9 cellular contexts compared by ENCODE assay signal in the genomic region with DNA sequence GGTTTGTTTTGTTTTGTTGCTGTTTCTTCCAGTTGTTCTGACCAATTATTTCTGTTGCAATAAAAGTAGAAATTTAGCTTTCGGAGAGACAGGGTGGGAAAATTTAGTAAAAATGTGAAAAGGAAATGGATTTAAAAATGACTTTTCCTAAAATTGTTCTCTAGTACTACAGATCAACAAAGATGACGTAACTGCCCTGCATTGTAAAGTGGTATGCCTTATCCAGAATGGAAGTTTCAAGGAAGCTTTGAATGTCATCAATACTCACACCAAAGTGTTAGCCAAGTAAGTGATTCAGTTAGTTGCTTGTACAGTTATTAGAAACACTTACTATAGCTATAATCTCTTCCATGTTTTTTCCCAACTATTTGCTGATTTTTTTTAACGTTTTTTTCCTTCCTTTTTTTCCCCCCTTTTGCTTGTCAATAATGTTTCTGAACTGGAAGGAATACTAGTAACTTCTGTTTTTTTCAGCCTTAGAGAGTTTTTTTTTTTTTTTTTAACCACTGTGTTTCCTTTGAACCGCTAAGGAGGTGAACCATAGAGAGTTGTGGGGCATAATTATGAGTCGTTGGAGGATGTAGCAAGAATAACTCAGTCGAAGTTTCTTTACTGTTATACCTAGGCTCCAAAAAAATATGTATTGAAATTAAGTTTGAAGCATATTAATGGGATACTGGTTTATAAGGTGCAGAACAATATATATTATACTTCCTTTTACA. TPM values are rescaled to one million over a fixed set of nuclear protein-coding genes. Genes with fewer than 3 reads are reported as not detected.
DNase-seq lines count a peak whose midpoint lies in the region; ATAC-seq and TF ChIP-seq lines count a peak whose summit lies in the region.
"Had no signal": no experiment of that assay in that cellular context is flagged by ENCODE, and none has a peak within 500 bp of the region (broad histone marks: within the 10 kb centered on the region; RNA-seq: fewer than 3 reads in every experiment).

No MANE protein-coding gene starts in this region.

- ATAC-seq in HG03139 (IDR thresholded peaks at IDR 0.05; ENCODE audit: unreplicated experiment): no peak
- ATAC-seq in HG03025 (IDR thresholded peaks at IDR 0.05; ENCODE audit: low FRiP score, unreplicated experiment): no peak

- H3K36me3 Mint-ChIP-seq in activated T-cell treated with anti-CD3 and anti-CD28 coated beads, Interleukin-2, amount 50 U/mL, for 24 hours (ENCODE audit: low read depth): peaks cover 85% of the 10 kb centered on the region
- H3K36me3 Mint-ChIP-seq in endodermal cell (ENCODE audit: low read depth): peaks cover 44% of the 10 kb centered on the region

- H3K9me2 ChIP-seq in OCI-LY1 (ENCODE audit: low read depth, low read length): no peaks in the 10 kb centered on the region

- no peak for TF ChIP-seq CTCF in OCI-LY1 (IDR thresholded peaks at IDR 0.05; ENCODE audit: low read length)
- TF ChIP-seq CTCF in endodermal cell (conservative IDR thresholded peaks at IDR 0.05): no peak
- TF ChIP-seq CTCF in WERI-Rb-1 (IDR thresholded peaks at IDR 0.05; ENCODE audit: low read depth, low read length): no peak

- peaks cover 32% of the 10 kb centered on the region for H3K79me2 ChIP-seq in OCI-LY1 (ENCODE audit: insufficient read depth, low read length)

- peak overlapping the region; percentile 80 for H3K4me3 ChIP-seq in OCI-LY1 (ENCODE audit: low read depth, low read length, poor library complexity, severe bottlenecking)
- peak overlapping the region; percentile 95 for H3K4me3 ChIP-seq in endodermal cell (ENCODE audit: low read length)
- no peak overlapping the region for H3K4me3 ChIP-seq in skeletal muscle satellite cell (ENCODE audit: low read length)
- H3K4me3 ChIP-seq in WERI-Rb-1 (ENCODE audit: low read depth, low read length): no peak overlapping the region

- H3K36me3 ChIP-seq in OCI-LY1 (ENCODE audit: insufficient read depth, low read length) (peaks cover 51% of the 10 kb centered on the region), endodermal cell (ENCODE audit: control insufficient read depth, insufficient read depth, low read length) (peaks cover 47% of the 10 kb centered on the region), skeletal muscle satellite cell (ENCODE audit: insufficient read depth, low read length) (peaks cover 34% of the 10 kb centered on the region), WERI-Rb-1 (peaks cover 50% of the 10 kb centered on the region)

- peak overlapping the region; percentile 98 for H3K4me3 Mint-ChIP-seq in activated T-cell treated with anti-CD3 and anti-CD28 coated beads, Interleukin-2, amount 50 U/mL, for 24 hours
- H3K4me3 Mint-ChIP-seq in endodermal cell: peak overlapping the region; percentile 98

- 92 to 100% methylated on average over 1 to 6 of the region's 6 CpGs for WGBS in endodermal cell (ENCODE audit: insufficient coverage in 1 of 2, insufficient read length in 1 of 2), 2 experiments

- H3K4me1 ChIP-seq in OCI-LY1 (ENCODE audit: insufficient read depth, low read length, severe bottlenecking): peaks cover 33% of the 10 kb centered on the region
- H3K4me1 ChIP-seq in endodermal cell (ENCODE audit: control insufficient read depth, insufficient read depth, low read length): peaks cover 5% of the 10 kb centered on the region
- peaks cover 22% of the 10 kb centered on the region for H3K4me1 ChIP-seq in skeletal muscle satellite cell (ENCODE audit: control insufficient read depth, insufficient read depth, low read length)

- H3K27me3 ChIP-seq in OCI-LY1 (ENCODE audit: insufficient read depth, low read length): no peaks in the 10 kb centered on the region
- no peaks in the 10 kb centered on the region for H3K27me3 ChIP-seq in endodermal cell (ENCODE audit: control insufficient read depth, insufficient read depth, low read length, poor library complexity, severe bottlenecking)
- H3K27me3 ChIP-seq in skeletal muscle satellite cell (ENCODE audit: control insufficient read depth, insufficient read depth, low read length): no peaks in the 10 kb centered on the region
- no peaks in the 10 kb centered on the region for H3K27me3 ChIP-seq in WERI-Rb-1 (ENCODE audit: insufficient read depth, low read depth, severe bottlenecking)

- no peaks in the 10 kb centered on the region for H3K27me3 Mint-ChIP-seq in activated T-cell treated with anti-CD3 and anti-CD28 coated beads, Interleukin-2, amount 50 U/mL, for 24 hours
- no peaks in the 10 kb centered on the region for H3K27me3 Mint-ChIP-seq in endodermal cell (ENCODE audit: insufficient read depth)

- H3K9ac ChIP-seq in OCI-LY1 (ENCODE audit: low read length) (peak overlapping the region; percentile 81; the same call in 1 of the 2 replicates), endodermal cell (ENCODE audit: extremely low read depth, low read length, poor library complexity, severe bottlenecking) (no peak overlapping the region), skeletal muscle satellite cell (ENCODE audit: low read depth, low read length) (no peak overlapping the region)

- DNase-seq in activated T-cell treated with anti-CD3 and anti-CD28 coated beads, Interleukin-2, amount 50 U/mL, for 24 hours: no peak
- no peak for DNase-seq in activated T-cell treated with anti-CD3 and anti-CD28 coated beads for 4 hours
- DNase-seq in endodermal cell: no peak
- no peak for DNase-seq in WERI-Rb-1
- DNase-seq: KG1 had no signal

- no peaks in the 10 kb centered on the region for H3K9me3 Mint-ChIP-seq in activated T-cell treated with anti-CD3 and anti-CD28 coated beads, Interleukin-2, amount 50 U/mL, for 24 hours
- no peaks in the 10 kb centered on the region for H3K9me3 Mint-ChIP-seq in endodermal cell

- H3K27ac ChIP-seq in OCI-LY1 (ENCODE audit: low read depth, low read length, poor library complexity, severe bottlenecking): no peak overlapping the region
- no peak overlapping the region for H3K27ac ChIP-seq in endodermal cell (ENCODE audit: low read depth, low read length)
- no peak overlapping the region for H3K27ac ChIP-seq in WERI-Rb-1

- H3K9me3 ChIP-seq in OCI-LY1 (ENCODE audit: low read length) (no peaks in the 10 kb centered on the region), endodermal cell (ENCODE audit: control insufficient read depth, low read length) (no peaks in the 10 kb centered on the region), skeletal muscle satellite cell (replicated peaks; ENCODE audit: low read length) (no peaks in the 10 kb centered on the region), WERI-Rb-1 (ENCODE audit: severe bottlenecking) (no peaks in the 10 kb centered on the region)

- peak overlapping the region; percentile 73 for H3K27ac Mint-ChIP-seq in activated T-cell treated with anti-CD3 and anti-CD28 coated beads, Interleukin-2, amount 50 U/mL, for 24 hours
- H3K27ac Mint-ChIP-seq in endodermal cell: no peak overlapping the region

- peaks cover 39% of the 10 kb centered on the region for H3K4me1 Mint-ChIP-seq in activated T-cell treated with anti-CD3 and anti-CD28 coated beads, Interleukin-2, amount 50 U/mL, for 24 hours (ENCODE audit: low read depth)
- H3K4me1 Mint-ChIP-seq in endodermal cell: peaks cover 24% of the 10 kb centered on the region

- H3F3A ChIP-seq in OCI-LY1 (ENCODE audit: insufficient read depth, low read length): no peaks in the 10 kb centered on the region

- H3K4me2 ChIP-seq in OCI-LY1 (ENCODE audit: low read length): peak overlapping the region; percentile 78
- peak overlapping the region; percentile 88 for H3K4me2 ChIP-seq in skeletal muscle satellite cell (ENCODE audit: low read length)

- H2AFZ ChIP-seq in OCI-LY1 (ENCODE audit: low read length): no peak overlapping the region

- no peaks in the 10 kb centered on the region for H4K20me1 ChIP-seq in OCI-LY1 (ENCODE audit: insufficient read depth, low read length)

RNA-seq across cellular contexts. Expression of a gene that starts 2.2 kb away (rescaled TPM):
- total RNA-seq in endodermal cell: 100 to 1,000 TPM; 123 to 134 TPM
- 106 TPM for polyA plus RNA-seq in endodermal cell (2013, experiment 1 of 2)
- 96.7 TPM for polyA plus RNA-seq in endodermal cell (2013, experiment 2 of 2)
- total RNA-seq in skeletal muscle satellite cell (2012; rRNA removed): 88.2 and 108 TPM in 2 replicates

RNA-seq across cellular contexts. Expression of a gene that starts 33.6 kb away (rescaled TPM):
- total RNA-seq in endodermal cell: 100 to 1,000 TPM; 246 to 248 TPM
- 229 TPM for polyA plus RNA-seq in endodermal cell (2013, experiment 1 of 2)
- 217 TPM for polyA plus RNA-seq in endodermal cell (2013, experiment 2 of 2)
- 74.5 and 85.2 TPM in 2 replicates for total RNA-seq in skeletal muscle satellite cell (2012; rRNA removed)

RNA-seq across cellular contexts. Expression of a gene that starts 34.2 kb away (rescaled TPM):
- total RNA-seq in endodermal cell: 10 to 100 TPM; 51.3 to 63.0 TPM
- 42.8 TPM for polyA plus RNA-seq in endodermal cell (2013, experiment 1 of 2)
- polyA plus RNA-seq in endodermal cell (2013, experiment 2 of 2): 35.9 TPM
- 29.4 and 29.5 TPM in 2 replicates for total RNA-seq in skeletal muscle satellite cell (2012; rRNA removed)

RNA-seq across cellular contexts. Expression of a gene that starts 35.9 kb away (rescaled TPM):
- total RNA-seq in endodermal cell: under 1 TPM in 1 of 2 donors, not detected in 1; 0.20 TPM
- polyA plus RNA-seq in endodermal cell (2013, experiment 1 of 2): 1.3 TPM
- 1.0 TPM for polyA plus RNA-seq in endodermal cell (2013, experiment 2 of 2)
- 0.51 and 1.1 TPM in 2 replicates for total RNA-seq in skeletal muscle satellite cell (2012; rRNA removed)

Comparison
In these comparisons a context has a peak if more than half of its experiments do, and no peak if none do; other contexts are left out.
1. H3K4me3 ChIP-seq: peak in OCI-LY1 (single experiment) and endodermal cell (single experiment); none in skeletal muscle satellite cell (single experiment) and WERI-Rb-1 (single experiment).